In the genomic region with DNA sequence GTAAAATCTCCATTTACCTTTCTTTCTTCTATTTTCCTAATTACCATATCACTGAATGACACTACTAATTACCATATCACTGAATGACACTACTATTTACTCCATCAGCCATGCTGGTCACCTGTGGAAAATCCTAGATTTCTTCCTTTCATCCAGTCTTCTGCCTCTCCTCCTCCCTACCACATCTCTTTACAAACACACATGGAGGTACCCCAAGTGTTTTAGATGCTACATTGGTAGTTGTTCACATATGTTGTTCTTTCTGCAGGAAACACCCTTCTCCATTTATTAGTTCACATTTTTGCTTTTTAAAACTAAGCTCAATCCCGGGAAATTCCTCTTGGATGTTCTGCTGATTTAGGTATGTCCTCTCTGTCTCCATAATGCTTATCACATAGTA, we compare ENCODE assay signal across 20 cellular contexts.
A peak's percentile ranks its signal among the peaks of the same experiment; 100 is the strongest.
DNase-seq lines count a peak whose midpoint lies in the region; ATAC-seq, FAIRE-seq and TF ChIP-seq lines count a peak whose summit lies in the region.
"Had no signal": no experiment of that assay in that cellular context is flagged by ENCODE, and none has a peak within 500 bp of the region (broad histone marks: within the 10 kb centered on the region; RNA-seq: fewer than 3 reads in every experiment).

No MANE protein-coding gene starts in this region.

- H3K27ac Mint-ChIP-seq in activated CD8-positive, alpha-beta T cell treated with anti-CD3 and anti-CD28 coated beads for 36 hours: peak overlapping the region; percentile 72
- no peak overlapping the region for H3K27ac Mint-ChIP-seq in activated CD8-positive, alpha-beta T cell treated with anti-CD3 and anti-CD28 coated beads, Interleukin-2, amount 10 ng/mL, durations not matched to agents 7 days and 5 days
- peak overlapping the region; percentile 7 for H3K27ac Mint-ChIP-seq in type B pancreatic cell
- H3K27ac Mint-ChIP-seq: B cell had no signal

- peak overlapping the region; percentile 65 for H3K4me3 ChIP-seq in GM12878
- H3K4me3 ChIP-seq: K562, PC-9, SJCRH30 had no signal

- intact Hi-C loops in activated CD8-positive, alpha-beta T cell treated with anti-CD3 and anti-CD28 coated beads for 36 hours (cut with micrococcal nuclease): loop anchor here (5.0 to 10.0 kb wide), 3 partner anchors 100 to 217 kb away; a partner anchor contains a TSS
- intact Hi-C loops in GM12878 (cut with micrococcal nuclease; ENCODE audit: unreplicated experiment): loop anchor here (5.0 to 10.0 kb wide), 2 partner anchors 1790 to 1997 kb away; a partner anchor contains a TSS

- TF ChIP-seq CTCF in activated CD8-positive, alpha-beta T cell treated with anti-CD3 and anti-CD28 coated beads for 36 hours (IDR thresholded peaks at IDR 0.05): no peak
- TF ChIP-seq CTCF in GM12878 (IDR thresholded peaks at IDR 0.05 in 2 of 3, conservative IDR thresholded peaks at IDR 0.05 in 1 of 3; ENCODE audit: control insufficient read depth in 2 of 3, extremely low read depth in 1 of 3, insufficient read depth in 1 of 3, low read depth in 3 of 3, low read length in 3 of 3) (no peak), type B pancreatic cell (conservative IDR thresholded peaks at IDR 0.05) (no peak)

- peaks cover 9% of the 10 kb centered on the region for H3K27me3 Mint-ChIP-seq in activated CD8-positive, alpha-beta T cell treated with anti-CD3 and anti-CD28 coated beads for 36 hours
- H3K27me3 Mint-ChIP-seq in activated CD8-positive, alpha-beta T cell treated with anti-CD3 and anti-CD28 coated beads, Interleukin-2, amount 10 ng/mL, durations not matched to agents 7 days and 5 days (ENCODE audit: low read depth): peaks cover 3% of the 10 kb centered on the region
- no peaks in the 10 kb centered on the region for H3K27me3 Mint-ChIP-seq in type B pancreatic cell
- H3K27me3 Mint-ChIP-seq: B cell; CD4-positive, alpha-beta memory T cell had no signal

- in situ Hi-C loops in GM12878 (cut with MboI): loop anchor here (25.0 kb wide), 1 partner anchor 1720 kb away; no protein-coding TSS in a partner anchor

- peaks cover 0 to 18% of the 10 kb centered on the region in 2 experiments; a peak in 2 of 4 replicates for H3K36me3 ChIP-seq in GM12878 (ENCODE audit: control insufficient read depth in 2 of 2, insufficient read depth in 2 of 2, low read length in 1 of 2)
- H3K36me3 ChIP-seq: SJCRH30 had no signal

- no peaks in the 10 kb centered on the region for H3K27me3 ChIP-seq in GM12878 (replicated peaks in 1 of 2; ENCODE audit: control insufficient read depth in 2 of 2, insufficient read depth in 2 of 2, low read length in 1 of 2)
- H3K27me3 ChIP-seq: SJCRH30 had no signal

- H3K9ac ChIP-seq in GM12878 (ENCODE audit: control insufficient read depth, insufficient read depth, low read length): peak overlapping the region; percentile 78

- peak overlapping the region; percentile 48 for H3K4me2 ChIP-seq in GM12878 (ENCODE audit: control insufficient read depth, insufficient read depth)
- H3K4me2 ChIP-seq: PC-9 had no signal

- SMC1A ChIA-PET in GM12878 (lab: Charles Lee; ENCODE audit: uncharacterized antibody, unreplicated experiment): interaction anchor here (0.7 to 21.1 kb wide), 15 partner anchors 10 to 222 kb away, joined by 3 to 430 read pairs (median 6); a partner anchor contains a TSS

- FAIRE-seq in GM18507 (lab: Jason Lieb, UNC) (peak; percentile 9), GM12878 (lab: Jason Lieb, UNC) (no peak)
- FAIRE-seq: D721Med, K562 had no signal

- H3K4me3 Mint-ChIP-seq in activated CD8-positive, alpha-beta T cell treated with anti-CD3 and anti-CD28 coated beads for 36 hours: no peak overlapping the region
- no peak overlapping the region for H3K4me3 Mint-ChIP-seq in activated CD8-positive, alpha-beta T cell treated with anti-CD3 and anti-CD28 coated beads, Interleukin-2, amount 10 ng/mL, durations not matched to agents 7 days and 5 days
- H3K4me3 Mint-ChIP-seq in type B pancreatic cell: no peak overlapping the region
- H3K4me3 Mint-ChIP-seq: B cell had no signal

- H3K27ac ChIP-seq in GM12878 (ENCODE audit: control insufficient read depth, insufficient read depth): peak overlapping the region; percentile 96
- H3K27ac ChIP-seq: 22Rv1, PC-9, SJCRH30 had no signal

- WGBS in GM12878 (ENCODE audit: insufficient coverage, insufficient replicate concordance, low lambda C conversion rate, missing lambda C conversion rate): 64% methylated on average over 1 of the region's 1 CpG

- no peak for TF ChIP-seq RAD21 in GM12878 (IDR thresholded peaks at IDR 0.05; ENCODE audit: insufficient read depth, low read depth, low read length)

- H3K4me1 Mint-ChIP-seq in activated CD8-positive, alpha-beta T cell treated with anti-CD3 and anti-CD28 coated beads for 36 hours (ENCODE audit: low read depth): peaks cover 59% of the 10 kb centered on the region
- H3K4me1 Mint-ChIP-seq in activated CD8-positive, alpha-beta T cell treated with anti-CD3 and anti-CD28 coated beads, Interleukin-2, amount 10 ng/mL, durations not matched to agents 7 days and 5 days (ENCODE audit: low read depth): peaks cover 58% of the 10 kb centered on the region
- H3K4me1 Mint-ChIP-seq in type B pancreatic cell (ENCODE audit: unreplicated experiment): no peaks in the 10 kb centered on the region

- CTCF ChIA-PET in activated CD8-positive, alpha-beta T cell treated with anti-CD3 and anti-CD28 coated beads for 36 hours (lab: Charles Lee): interaction anchor here (0.9 kb wide), 1 partner anchor 32 kb away, joined by 3 read pairs; no protein-coding TSS in a partner anchor
- CTCF ChIA-PET in activated CD8-positive, alpha-beta T cell treated with anti-CD3 and anti-CD28 coated beads, Interleukin-2, amount 10 ng/mL, durations not matched to agents 7 days and 5 days (lab: Charles Lee): interaction anchor here (1.0 to 1.5 kb wide), 3 partner anchors 48 to 135 kb away, joined by 3 to 5 read pairs (median 3); no protein-coding TSS in a partner anchor
- CTCF ChIA-PET in GM12878 (lab: Yijun Ruan, JAX): interaction anchor here (1.0 to 7.2 kb wide), 9 partner anchors 103 to 240 kb away, joined by 3 to 88 read pairs (median 6); a partner anchor contains a TSS

- H3K9me3 Mint-ChIP-seq in activated CD8-positive, alpha-beta T cell treated with anti-CD3 and anti-CD28 coated beads for 36 hours: peaks cover 3% of the 10 kb centered on the region
- H3K9me3 Mint-ChIP-seq in activated CD8-positive, alpha-beta T cell treated with anti-CD3 and anti-CD28 coated beads, Interleukin-2, amount 10 ng/mL, durations not matched to agents 7 days and 5 days (ENCODE audit: insufficient read depth): peaks cover 8% of the 10 kb centered on the region
- no peaks in the 10 kb centered on the region for H3K9me3 Mint-ChIP-seq in type B pancreatic cell

- peaks cover 23% of the 10 kb centered on the region for H3K36me3 Mint-ChIP-seq in activated CD8-positive, alpha-beta T cell treated with anti-CD3 and anti-CD28 coated beads for 36 hours (ENCODE audit: low read depth)
- peaks cover 54% of the 10 kb centered on the region for H3K36me3 Mint-ChIP-seq in activated CD8-positive, alpha-beta T cell treated with anti-CD3 and anti-CD28 coated beads, Interleukin-2, amount 10 ng/mL, durations not matched to agents 7 days and 5 days (ENCODE audit: low read depth)
- peaks cover 11% of the 10 kb centered on the region for H3K36me3 Mint-ChIP-seq in type B pancreatic cell
- H3K36me3 Mint-ChIP-seq: CD4-positive, alpha-beta memory T cell had no signal

- no peaks in the 10 kb centered on the region; the same call in 2 of the 3 replicates for H3K9me3 ChIP-seq in GM12878 (replicated peaks; ENCODE audit: control insufficient read depth, insufficient read depth, low read length)
- H3K9me3 ChIP-seq: SJCRH30 had no signal

- TF ChIP-seq POLR2A in GM12878 (IDR thresholded peaks at IDR 0.05; ENCODE audit: low read depth, low read length): no peak

- peaks cover 21% of the 10 kb centered on the region for H3K4me1 ChIP-seq in GM12878 (ENCODE audit: control insufficient read depth, insufficient read depth, low read length)
- H3K4me1 ChIP-seq: SJCRH30 had no signal

- RAD21 ChIA-PET in GM12878 (lab: Charles Lee; ENCODE audit: unreplicated experiment): interaction anchor here (1.0 to 15.4 kb wide), 18 partner anchors 9 to 225 kb away, joined by 3 to 386 read pairs (median 7); a partner anchor contains a TSS

- no peak for ATAC-seq in activated CD8-positive, alpha-beta T cell treated with anti-CD3 and anti-CD28 coated beads for 36 hours
- ATAC-seq in activated CD8-positive, alpha-beta T cell treated with anti-CD3 and anti-CD28 coated beads, Interleukin-2, amount 10 ng/mL, durations not matched to agents 7 days and 5 days: no peak
- no peak for ATAC-seq in GM12878
- ATAC-seq in GM21737 (IDR thresholded peaks at IDR 0.05; ENCODE audit: unreplicated experiment): no peak
- no peak for ATAC-seq in HG03457 (IDR thresholded peaks at IDR 0.05; ENCODE audit: unreplicated experiment)
- ATAC-seq: HCT116, K562 had no signal

- POLR2A ChIA-PET in activated CD8-positive, alpha-beta T cell treated with anti-CD3 and anti-CD28 coated beads for 36 hours (lab: Charles Lee): no interaction called here
- POLR2A ChIA-PET in activated CD8-positive, alpha-beta T cell treated with anti-CD3 and anti-CD28 coated beads, Interleukin-2, amount 10 ng/mL, durations not matched to agents 7 days and 5 days (lab: Charles Lee): no interaction called here
- POLR2A ChIA-PET in GM12878 (lab: Charles Lee): interaction anchor here (0.7 to 10.4 kb wide), 7 partner anchors 102 to 226 kb away, joined by 3 to 183 read pairs (median 9); a partner anchor contains a TSS

- H3K79me2 ChIP-seq in GM12878 (ENCODE audit: control insufficient read depth, insufficient read depth, low read length): peaks cover 98% of the 10 kb centered on the region

- no peak for DNase-seq in activated CD8-positive, alpha-beta T cell treated with anti-CD3 and anti-CD28 coated beads for 36 hours
- DNase-seq in activated CD8-positive, alpha-beta T cell treated with anti-CD3 and anti-CD28 coated beads, Interleukin-2, amount 10 ng/mL, durations not matched to agents 7 days and 5 days: no peak
- DNase-seq in GM18507 (ENCODE audit: extremely low spot score, insufficient read length, low read depth) (no peak), GM12878 (ENCODE audit: low read depth, low spot score) (no peak), type B pancreatic cell (ENCODE audit: extremely low spot score, unreplicated experiment) (no peak), HuH-7.5 (ENCODE audit: low spot score) (no peak)
- DNase-seq: CD4-positive, alpha-beta memory T cell; DMS79; NCI-H1436; NCI-H2081; NCI-H510A treated with DMSO at 0.1 percent for 48 hours; PC-9; SJCRH30 had no signal

- H4K20me1 ChIP-seq in GM12878 (ENCODE audit: control insufficient read depth, insufficient read depth): no peaks in the 10 kb centered on the region

- TF ChIP-seq EP300 in GM12878 (IDR thresholded peaks at IDR 0.05; ENCODE audit: borderline replicate concordance in 1 of 2, control insufficient read depth in 1 of 2, low read depth in 2 of 2, low read length in 2 of 2): no peak

- BruUV-seq in GM12878 (replicated peaks; lab: Mats Ljungman, UMichigan): no TSS peak

- H2AFZ ChIP-seq in GM12878 (ENCODE audit: control insufficient read depth, low read depth, low read length): no peak overlapping the region
- H2AFZ ChIP-seq: PC-9 had no signal

TF ChIP-seq in GM12878, 131 proteins besides CTCF, POLR2A, EP300 and RAD21 (continues in another document):
- TF ChIP-seq RAD51 (IDR thresholded peaks at IDR 0.05) (no peak), YBX1 (IDR thresholded peaks at IDR 0.05) (0 out of 2 replicates have a peak, but pooled peaks have one; percentile 9), HDAC2 (IDR thresholded peaks at IDR 0.05) (no peak), KAT2A (conservative IDR thresholded peaks at IDR 0.05; ENCODE audit: control insufficient read depth, low read depth, low read length) (no peak)
